1 cellular context compared by ENCODE assay signal in the genomic region with DNA sequence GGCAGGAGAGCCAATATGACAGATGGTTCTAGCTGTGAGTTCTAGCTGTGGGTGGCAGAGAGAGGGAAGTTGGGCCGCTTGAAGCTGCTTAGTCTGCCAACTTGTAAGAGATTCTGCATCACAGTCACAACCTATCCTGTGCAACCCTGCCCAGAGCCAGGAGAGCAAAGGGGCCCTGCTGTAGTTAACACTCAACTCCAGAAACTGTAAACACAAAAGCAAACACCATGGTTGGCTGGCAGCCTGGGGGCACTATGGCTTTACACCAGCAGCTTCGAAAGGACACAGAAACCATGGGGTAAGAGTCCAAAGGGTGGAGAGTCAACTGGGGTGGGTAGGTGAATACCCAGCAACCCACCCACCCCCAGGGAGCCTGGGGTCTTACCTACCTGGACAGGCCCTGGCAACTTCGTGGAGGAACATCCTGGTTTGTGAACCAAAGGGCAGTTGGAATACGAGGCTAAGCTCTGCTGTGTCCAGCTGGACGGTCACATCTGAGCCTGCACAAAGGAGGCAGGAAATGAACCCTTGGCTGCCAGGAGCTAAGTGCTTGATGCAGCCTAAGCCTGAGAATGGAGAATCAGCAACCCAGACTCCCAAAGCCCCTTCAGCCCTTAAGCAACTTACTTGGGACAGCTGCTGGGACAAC.
TF ChIP-seq lines count a peak whose summit lies in the region.

No MANE protein-coding gene starts in this region.

TF ChIP-seq in HepG2, 621 proteins besides CTCF, POLR2A, EP300 and RAD21 (continued from another document):
- TF ChIP-seq, protein P1, sequence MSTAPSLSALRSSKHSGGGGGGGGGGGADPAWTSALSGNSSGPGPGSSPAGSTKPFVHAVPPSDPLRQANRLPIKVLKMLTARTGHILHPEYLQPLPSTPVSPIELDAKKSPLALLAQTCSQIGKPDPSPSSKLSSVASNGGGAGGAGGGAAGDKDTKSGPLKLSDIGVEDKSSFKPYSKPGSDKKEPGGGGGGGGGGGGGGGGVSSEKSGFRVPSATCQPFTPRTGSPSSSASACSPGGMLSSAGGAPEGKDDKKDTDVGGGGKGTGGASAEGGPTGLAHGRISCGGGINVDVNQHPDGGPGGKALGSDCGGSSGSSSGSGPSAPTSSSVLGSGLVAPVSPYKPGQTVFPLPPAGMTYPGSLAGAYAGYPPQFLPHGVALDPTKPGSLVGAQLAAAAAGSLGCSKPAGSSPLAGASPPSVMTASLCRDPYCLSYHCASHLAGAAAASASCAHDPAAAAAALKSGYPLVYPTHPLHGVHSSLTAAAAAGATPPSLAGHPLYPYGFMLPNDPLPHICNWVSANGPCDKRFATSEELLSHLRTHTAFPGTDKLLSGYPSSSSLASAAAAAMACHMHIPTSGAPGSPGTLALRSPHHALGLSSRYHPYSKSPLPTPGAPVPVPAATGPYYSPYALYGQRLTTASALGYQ (CRISPR knock-in tag; IDR thresholded peaks at IDR 0.05): no peak
- TF ChIP-seq HNF4G (IDR thresholded peaks at IDR 0.05; ENCODE audit: borderline replicate concordance, low read depth, low read length) (0 out of 2 replicates have a peak, but pooled peaks have one; percentile 36), HNF4G (CRISPR knock-in tag; IDR thresholded peaks at IDR 0.05; ENCODE audit: borderline replicate concordance, low read depth) (no peak), FOXK1 (CRISPR knock-in tag; IDR thresholded peaks at IDR 0.05; ENCODE audit: borderline replicate concordance, low read depth) (peak; percentile 34; the same call in 1 of the 2 replicates), SOX13 (IDR thresholded peaks at IDR 0.05) (no peak), SOX13 (CRISPR knock-in tag; conservative IDR thresholded peaks at IDR 0.05 in 1 of 2, IDR thresholded peaks at IDR 0.05 in 1 of 2) (0 out of 4 replicates have a peak, but pooled peaks of 1 of the 2 experiments have one; percentile 8), ZNF788 (CRISPR knock-in tag; IDR thresholded peaks at IDR 0.05; ENCODE audit: borderline replicate concordance) (0 out of 2 replicates have a peak, but pooled peaks have one; percentile 34), ZMYM2 (CRISPR knock-in tag; IDR thresholded peaks at IDR 0.05) (no peak), HNF4A (CRISPR knock-in tag; IDR thresholded peaks at IDR 0.05) (peak; percentile 60), ZNF292 (CRISPR knock-in tag; IDR thresholded peaks at IDR 0.05; ENCODE audit: borderline replicate concordance, low read depth) (peak; percentile 42; the same call in 1 of the 2 replicates), GABPA (IDR thresholded peaks at IDR 0.05; ENCODE audit: low read depth, low read length) (no peak), GABPA (CRISPR knock-in tag; IDR thresholded peaks at IDR 0.05; ENCODE audit: low read depth) (0 out of 2 replicates have a peak, but pooled peaks have one; percentile 7), STAG1 (CRISPR knock-in tag; IDR thresholded peaks at IDR 0.05) (peak; percentile 28; the same call in 1 of the 2 replicates), NFE2L1 (CRISPR knock-in tag; IDR thresholded peaks at IDR 0.05; ENCODE audit: borderline replicate concordance) (no peak), GATAD2A (CRISPR knock-in tag; IDR thresholded peaks at IDR 0.05) (peak; percentile 32), PAX8 (CRISPR knock-in tag; IDR thresholded peaks at IDR 0.05; ENCODE audit: borderline replicate concordance) (no peak)
- TF ChIP-seq, protein P2, sequence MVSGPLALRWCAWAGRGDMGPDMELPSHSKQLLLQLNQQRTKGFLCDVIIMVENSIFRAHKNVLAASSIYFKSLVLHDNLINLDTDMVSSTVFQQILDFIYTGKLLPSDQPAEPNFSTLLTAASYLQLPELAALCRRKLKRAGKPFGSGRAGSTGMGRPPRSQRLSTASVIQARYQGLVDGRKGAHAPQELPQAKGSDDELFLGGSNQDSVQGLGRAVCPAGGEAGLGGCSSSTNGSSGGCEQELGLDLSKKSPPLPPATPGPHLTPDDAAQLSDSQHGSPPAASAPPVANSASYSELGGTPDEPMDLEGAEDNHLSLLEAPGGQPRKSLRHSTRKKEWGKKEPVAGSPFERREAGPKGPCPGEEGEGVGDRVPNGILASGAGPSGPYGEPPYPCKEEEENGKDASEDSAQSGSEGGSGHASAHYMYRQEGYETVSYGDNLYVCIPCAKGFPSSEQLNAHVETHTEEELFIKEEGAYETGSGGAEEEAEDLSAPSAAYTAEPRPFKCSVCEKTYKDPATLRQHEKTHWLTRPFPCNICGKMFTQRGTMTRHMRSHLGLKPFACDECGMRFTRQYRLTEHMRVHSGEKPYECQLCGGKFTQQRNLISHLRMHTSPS (CRISPR knock-in tag; IDR thresholded peaks at IDR 0.05; ENCODE audit: low read depth): peak; percentile 69; the same call in 1 of the 2 replicates
- TF ChIP-seq, protein P3, sequence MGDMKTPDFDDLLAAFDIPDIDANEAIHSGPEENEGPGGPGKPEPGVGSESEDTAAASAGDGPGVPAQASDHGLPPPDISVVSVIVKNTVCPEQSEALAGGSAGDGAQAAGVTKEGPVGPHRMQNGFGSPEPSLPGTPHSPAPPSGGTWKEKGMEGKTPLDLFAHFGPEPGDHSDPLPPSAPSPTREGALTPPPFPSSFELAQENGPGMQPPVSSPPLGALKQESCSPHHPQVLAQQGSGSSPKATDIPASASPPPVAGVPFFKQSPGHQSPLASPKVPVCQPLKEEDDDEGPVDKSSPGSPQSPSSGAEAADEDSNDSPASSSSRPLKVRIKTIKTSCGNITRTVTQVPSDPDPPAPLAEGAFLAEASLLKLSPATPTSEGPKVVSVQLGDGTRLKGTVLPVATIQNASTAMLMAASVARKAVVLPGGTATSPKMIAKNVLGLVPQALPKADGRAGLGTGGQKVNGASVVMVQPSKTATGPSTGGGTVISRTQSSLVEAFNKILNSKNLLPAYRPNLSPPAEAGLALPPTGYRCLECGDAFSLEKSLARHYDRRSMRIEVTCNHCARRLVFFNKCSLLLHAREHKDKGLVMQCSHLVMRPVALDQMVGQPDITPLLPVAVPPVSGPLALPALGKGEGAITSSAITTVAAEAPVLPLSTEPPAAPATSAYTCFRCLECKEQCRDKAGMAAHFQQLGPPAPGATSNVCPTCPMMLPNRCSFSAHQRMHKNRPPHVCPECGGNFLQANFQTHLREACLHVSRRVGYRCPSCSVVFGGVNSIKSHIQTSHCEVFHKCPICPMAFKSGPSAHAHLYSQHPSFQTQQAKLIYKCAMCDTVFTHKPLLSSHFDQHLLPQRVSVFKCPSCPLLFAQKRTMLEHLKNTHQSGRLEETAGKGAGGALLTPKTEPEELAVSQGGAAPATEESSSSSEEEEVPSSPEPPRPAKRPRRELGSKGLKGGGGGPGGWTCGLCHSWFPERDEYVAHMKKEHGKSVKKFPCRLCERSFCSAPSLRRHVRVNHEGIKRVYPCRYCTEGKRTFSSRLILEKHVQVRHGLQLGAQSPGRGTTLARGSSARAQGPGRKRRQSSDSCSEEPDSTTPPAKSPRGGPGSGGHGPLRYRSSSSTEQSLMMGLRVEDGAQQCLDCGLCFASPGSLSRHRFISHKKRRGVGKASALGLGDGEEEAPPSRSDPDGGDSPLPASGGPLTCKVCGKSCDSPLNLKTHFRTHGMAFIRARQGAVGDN (CRISPR knock-in tag; IDR thresholded peaks at IDR 0.05): peak; percentile 62
- TF ChIP-seq, protein P4, sequence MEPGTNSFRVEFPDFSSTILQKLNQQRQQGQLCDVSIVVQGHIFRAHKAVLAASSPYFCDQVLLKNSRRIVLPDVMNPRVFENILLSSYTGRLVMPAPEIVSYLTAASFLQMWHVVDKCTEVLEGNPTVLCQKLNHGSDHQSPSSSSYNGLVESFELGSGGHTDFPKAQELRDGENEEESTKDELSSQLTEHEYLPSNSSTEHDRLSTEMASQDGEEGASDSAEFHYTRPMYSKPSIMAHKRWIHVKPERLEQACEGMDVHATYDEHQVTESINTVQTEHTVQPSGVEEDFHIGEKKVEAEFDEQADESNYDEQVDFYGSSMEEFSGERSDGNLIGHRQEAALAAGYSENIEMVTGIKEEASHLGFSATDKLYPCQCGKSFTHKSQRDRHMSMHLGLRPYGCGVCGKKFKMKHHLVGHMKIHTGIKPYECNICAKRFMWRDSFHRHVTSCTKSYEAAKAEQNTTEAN (CRISPR knock-in tag; conservative IDR thresholded peaks at IDR 0.05): 0 out of 2 replicates have a peak, but pooled peaks have one; percentile 39
- TF ChIP-seq, protein P5, sequence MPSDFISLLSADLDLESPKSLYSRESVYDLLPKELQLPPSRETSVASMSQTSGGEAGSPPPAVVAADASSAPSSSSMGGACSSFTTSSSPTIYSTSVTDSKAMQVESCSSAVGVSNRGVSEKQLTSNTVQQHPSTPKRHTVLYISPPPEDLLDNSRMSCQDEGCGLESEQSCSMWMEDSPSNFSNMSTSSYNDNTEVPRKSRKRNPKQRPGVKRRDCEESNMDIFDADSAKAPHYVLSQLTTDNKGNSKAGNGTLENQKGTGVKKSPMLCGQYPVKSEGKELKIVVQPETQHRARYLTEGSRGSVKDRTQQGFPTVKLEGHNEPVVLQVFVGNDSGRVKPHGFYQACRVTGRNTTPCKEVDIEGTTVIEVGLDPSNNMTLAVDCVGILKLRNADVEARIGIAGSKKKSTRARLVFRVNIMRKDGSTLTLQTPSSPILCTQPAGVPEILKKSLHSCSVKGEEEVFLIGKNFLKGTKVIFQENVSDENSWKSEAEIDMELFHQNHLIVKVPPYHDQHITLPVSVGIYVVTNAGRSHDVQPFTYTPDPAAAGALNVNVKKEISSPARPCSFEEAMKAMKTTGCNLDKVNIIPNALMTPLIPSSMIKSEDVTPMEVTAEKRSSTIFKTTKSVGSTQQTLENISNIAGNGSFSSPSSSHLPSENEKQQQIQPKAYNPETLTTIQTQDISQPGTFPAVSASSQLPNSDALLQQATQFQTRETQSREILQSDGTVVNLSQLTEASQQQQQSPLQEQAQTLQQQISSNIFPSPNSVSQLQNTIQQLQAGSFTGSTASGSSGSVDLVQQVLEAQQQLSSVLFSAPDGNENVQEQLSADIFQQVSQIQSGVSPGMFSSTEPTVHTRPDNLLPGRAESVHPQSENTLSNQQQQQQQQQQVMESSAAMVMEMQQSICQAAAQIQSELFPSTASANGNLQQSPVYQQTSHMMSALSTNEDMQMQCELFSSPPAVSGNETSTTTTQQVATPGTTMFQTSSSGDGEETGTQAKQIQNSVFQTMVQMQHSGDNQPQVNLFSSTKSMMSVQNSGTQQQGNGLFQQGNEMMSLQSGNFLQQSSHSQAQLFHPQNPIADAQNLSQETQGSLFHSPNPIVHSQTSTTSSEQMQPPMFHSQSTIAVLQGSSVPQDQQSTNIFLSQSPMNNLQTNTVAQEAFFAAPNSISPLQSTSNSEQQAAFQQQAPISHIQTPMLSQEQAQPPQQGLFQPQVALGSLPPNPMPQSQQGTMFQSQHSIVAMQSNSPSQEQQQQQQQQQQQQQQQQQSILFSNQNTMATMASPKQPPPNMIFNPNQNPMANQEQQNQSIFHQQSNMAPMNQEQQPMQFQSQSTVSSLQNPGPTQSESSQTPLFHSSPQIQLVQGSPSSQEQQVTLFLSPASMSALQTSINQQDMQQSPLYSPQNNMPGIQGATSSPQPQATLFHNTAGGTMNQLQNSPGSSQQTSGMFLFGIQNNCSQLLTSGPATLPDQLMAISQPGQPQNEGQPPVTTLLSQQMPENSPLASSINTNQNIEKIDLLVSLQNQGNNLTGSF (CRISPR knock-in tag; IDR thresholded peaks at IDR 0.05): no peak
